1 cellular context compared by ENCODE assay signal in the genomic region with DNA sequence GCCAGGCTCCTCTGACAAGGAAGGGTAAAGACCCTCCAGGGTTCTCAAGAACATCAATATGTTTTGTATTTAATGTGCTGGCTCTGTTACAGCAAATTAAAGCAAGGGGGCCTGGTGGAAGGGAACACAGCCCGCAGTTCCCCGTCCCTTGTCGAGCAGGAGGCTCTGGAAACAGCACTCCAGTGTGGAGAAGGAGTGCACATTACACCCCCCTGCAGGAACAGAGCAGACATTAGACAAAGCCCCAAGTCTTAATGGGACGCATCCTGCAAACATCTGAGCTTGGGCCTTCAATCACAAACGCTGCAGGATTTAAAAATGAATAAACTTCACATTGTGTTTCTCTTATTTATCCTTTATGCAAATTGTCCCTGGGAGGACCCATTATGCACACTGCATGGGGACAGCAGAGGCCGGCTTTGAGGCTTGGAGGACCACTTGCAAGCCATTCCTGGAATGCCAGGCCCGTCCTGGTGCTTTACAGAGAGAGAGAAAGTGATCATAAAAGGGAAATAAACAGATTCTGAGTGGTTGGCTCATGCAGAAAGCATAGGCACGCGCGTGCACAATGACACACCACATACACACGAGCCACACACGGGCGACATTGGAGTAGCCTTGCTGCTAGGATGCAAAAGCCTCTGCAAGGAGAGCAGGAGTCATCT.
TF ChIP-seq lines count a peak whose summit lies in the region.

No MANE protein-coding gene starts in this region.

TF ChIP-seq in GM23338, 12 proteins besides CTCF, POLR2A, EP300 and RAD21 (continued from another document):
- TF ChIP-seq, protein P1, sequence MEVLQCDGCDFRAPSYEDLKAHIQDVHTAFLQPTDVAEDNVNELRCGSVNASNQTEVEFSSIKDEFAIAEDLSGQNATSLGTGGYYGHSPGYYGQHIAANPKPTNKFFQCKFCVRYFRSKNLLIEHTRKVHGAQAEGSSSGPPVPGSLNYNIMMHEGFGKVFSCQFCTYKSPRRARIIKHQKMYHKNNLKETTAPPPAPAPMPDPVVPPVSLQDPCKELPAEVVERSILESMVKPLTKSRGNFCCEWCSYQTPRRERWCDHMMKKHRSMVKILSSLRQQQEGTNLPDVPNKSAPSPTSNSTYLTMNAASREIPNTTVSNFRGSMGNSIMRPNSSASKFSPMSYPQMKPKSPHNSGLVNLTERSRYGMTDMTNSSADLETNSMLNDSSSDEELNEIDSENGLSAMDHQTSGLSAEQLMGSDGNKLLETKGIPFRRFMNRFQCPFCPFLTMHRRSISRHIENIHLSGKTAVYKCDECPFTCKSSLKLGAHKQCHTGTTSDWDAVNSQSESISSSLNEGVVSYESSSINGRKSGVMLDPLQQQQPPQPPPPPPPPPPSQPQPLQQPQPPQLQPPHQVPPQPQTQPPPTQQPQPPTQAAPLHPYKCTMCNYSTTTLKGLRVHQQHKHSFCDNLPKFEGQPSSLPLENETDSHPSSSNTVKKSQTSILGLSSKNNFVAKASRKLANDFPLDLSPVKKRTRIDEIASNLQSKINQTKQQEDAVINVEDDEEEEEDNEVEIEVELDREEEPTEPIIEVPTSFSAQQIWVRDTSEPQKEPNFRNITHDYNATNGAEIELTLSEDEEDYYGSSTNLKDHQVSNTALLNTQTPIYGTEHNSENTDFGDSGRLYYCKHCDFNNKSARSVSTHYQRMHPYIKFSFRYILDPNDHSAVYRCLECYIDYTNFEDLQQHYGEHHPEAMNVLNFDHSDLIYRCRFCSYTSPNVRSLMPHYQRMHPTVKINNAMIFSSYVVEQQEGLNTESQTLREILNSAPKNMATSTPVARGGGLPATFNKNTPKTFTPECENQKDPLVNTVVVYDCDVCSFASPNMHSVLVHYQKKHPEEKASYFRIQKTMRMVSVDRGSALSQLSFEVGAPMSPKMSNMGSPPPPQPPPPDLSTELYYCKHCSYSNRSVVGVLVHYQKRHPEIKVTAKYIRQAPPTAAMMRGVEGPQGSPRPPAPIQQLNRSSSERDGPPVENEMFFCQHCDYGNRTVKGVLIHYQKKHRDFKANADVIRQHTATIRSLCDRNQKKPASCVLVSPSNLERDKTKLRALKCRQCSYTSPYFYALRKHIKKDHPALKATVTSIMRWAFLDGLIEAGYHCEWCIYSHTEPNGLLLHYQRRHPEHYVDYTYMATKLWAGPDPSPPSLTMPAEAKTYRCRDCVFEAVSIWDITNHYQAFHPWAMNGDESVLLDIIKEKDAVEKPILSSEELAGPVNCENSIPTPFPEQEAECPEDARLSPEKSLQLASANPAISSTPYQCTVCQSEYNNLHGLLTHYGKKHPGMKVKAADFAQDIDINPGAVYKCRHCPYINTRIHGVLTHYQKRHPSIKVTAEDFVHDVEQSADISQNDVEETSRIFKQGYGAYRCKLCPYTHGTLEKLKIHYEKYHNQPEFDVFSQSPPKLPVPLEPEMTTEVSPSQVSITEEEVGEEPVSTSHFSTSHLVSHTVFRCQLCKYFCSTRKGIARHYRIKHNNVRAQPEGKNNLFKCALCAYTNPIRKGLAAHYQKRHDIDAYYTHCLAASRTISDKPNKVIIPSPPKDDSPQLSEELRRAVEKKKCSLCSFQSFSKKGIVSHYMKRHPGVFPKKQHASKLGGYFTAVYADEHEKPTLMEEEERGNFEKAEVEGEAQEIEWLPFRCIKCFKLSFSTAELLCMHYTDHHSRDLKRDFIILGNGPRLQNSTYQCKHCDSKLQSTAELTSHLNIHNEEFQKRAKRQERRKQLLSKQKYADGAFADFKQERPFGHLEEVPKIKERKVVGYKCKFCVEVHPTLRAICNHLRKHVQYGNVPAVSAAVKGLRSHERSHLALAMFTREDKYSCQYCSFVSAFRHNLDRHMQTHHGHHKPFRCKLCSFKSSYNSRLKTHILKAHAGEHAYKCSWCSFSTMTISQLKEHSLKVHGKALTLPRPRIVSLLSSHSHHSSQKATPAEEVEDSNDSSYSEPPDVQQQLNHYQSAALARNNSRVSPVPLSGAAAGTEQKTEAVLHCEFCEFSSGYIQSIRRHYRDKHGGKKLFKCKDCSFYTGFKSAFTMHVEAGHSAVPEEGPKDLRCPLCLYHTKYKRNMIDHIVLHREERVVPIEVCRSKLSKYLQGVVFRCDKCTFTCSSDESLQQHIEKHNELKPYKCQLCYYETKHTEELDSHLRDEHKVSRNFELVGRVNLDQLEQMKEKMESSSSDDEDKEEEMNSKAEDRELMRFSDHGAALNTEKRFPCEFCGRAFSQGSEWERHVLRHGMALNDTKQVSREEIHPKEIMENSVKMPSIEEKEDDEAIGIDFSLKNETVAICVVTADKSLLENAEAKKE (CRISPR knock-in tag; IDR thresholded peaks at IDR 0.05), result no peak
- TF ChIP-seq NANOG (IDR thresholded peaks at IDR 0.05; ENCODE audit: borderline replicate concordance), result no peak
